Comparison of ENCODE assay signal across 28 cellular contexts in genomic region chr20:56949318-56949717, GRCh38.
DNase-seq lines count a peak whose midpoint lies in the region; ATAC-seq and TF ChIP-seq lines count a peak whose summit lies in the region.
"Had no signal": no experiment of that assay in that cellular context is flagged by ENCODE, and none has a peak within 500 bp of the region (broad histone marks: within the 10 kb centered on the region; RNA-seq: fewer than 3 reads in every experiment).

No MANE protein-coding gene starts in this region.

- H2BK120ac ChIP-seq in IMR-90 (ENCODE audit: low read depth, low read length): no peak overlapping the region

- H3K9me1 ChIP-seq in IMR-90 (ENCODE audit: insufficient read depth, low read length): no peaks in the 10 kb centered on the region

- peaks cover 2% of the 10 kb centered on the region; the same call in 1 of the 2 replicates for H3K27me3 ChIP-seq in IMR-90 (ENCODE audit: control insufficient read depth, insufficient read depth, low read length)
- H3K27me3 ChIP-seq: upper lobe of left lung had no signal

- TF ChIP-seq CTCF in GM12865 (IDR thresholded peaks at IDR 0.05; ENCODE audit: insufficient read depth, low read depth, low read length, missing control alignments): no peak
- TF ChIP-seq CTCF in IMR-90 (conservative IDR thresholded peaks at IDR 0.05; ENCODE audit: low read depth, low read length): no peak

- H2AFZ ChIP-seq in IMR-90 (replicated peaks; ENCODE audit: low read length, poor library complexity): peak overlapping the region; percentile 33
- H2AFZ ChIP-seq: neural progenitor cell, parathyroid adenoma had no signal

- H4K5ac ChIP-seq in IMR-90 (ENCODE audit: low read depth, low read length): no peak overlapping the region

- TF ChIP-seq POLR2A in IMR-90 (IDR thresholded peaks at IDR 0.05; ENCODE audit: low read depth, low read length): no peak

- H4K20me1 ChIP-seq in IMR-90 (ENCODE audit: insufficient read depth, low read length): no peaks in the 10 kb centered on the region

- no peak overlapping the region for H2AK5ac ChIP-seq in IMR-90 (ENCODE audit: low read depth, low read length)

- WGBS in IMR-90 (ENCODE audit: extremely low coverage in 2 of 2, insufficient read length in 1 of 2), 2 experiments: 80% methylated on average over 1 of the region's 6 CpGs; no CpG with 5 or more reads in 1 of the 2 experiments

- TF ChIP-seq RAD21 in IMR-90 (IDR thresholded peaks at IDR 0.05; ENCODE audit: low read length): no peak

- POLR2A ChIA-PET in IMR-90 (lab: Charles Lee; ENCODE audit: unreplicated experiment): interaction anchor here (0.5 kb wide), 1 partner anchor 12 kb away, joined by 5 read pairs; no protein-coding TSS in a partner anchor

- H3K36me3 ChIP-seq in IMR-90 (ENCODE audit: control insufficient read depth, insufficient read depth, low read length): no peaks in the 10 kb centered on the region
- H3K36me3 ChIP-seq: heart left ventricle, neural progenitor cell, spleen, upper lobe of left lung had no signal

- no peak overlapping the region for H3K9ac ChIP-seq in IMR-90 (ENCODE audit: low read depth, low read length)
- H3K9ac ChIP-seq: neural progenitor cell, parathyroid adenoma, SK-N-SH had no signal

- BruUV-seq in IMR-90 (replicated peaks; lab: Mats Ljungman, UMichigan): no TSS peak

- no peak overlapping the region for H2BK15ac ChIP-seq in IMR-90 (ENCODE audit: low read depth, low read length)

- CTCF ChIA-PET in IMR-90 (lab: Yijun Ruan, JAX): no interaction called here

- no peak overlapping the region for H2AK9ac ChIP-seq in IMR-90 (replicated peaks; ENCODE audit: low read depth, low read length, poor library complexity)

- no peak overlapping the region for H4K91ac ChIP-seq in IMR-90 (ENCODE audit: insufficient read depth, low read depth, low read length)

- H2BK20ac ChIP-seq in IMR-90 (ENCODE audit: low read depth, low read length): no peak overlapping the region

- dilution Hi-C loops in IMR-90 (cut with HindIII; ENCODE audit: low sequenced_read_pairs, unreplicated experiment): no loop called here

- no peaks in the 10 kb centered on the region for H3K9me3 ChIP-seq in IMR-90 (ENCODE audit: control insufficient read depth, insufficient read depth, low read length)
- H3K9me3 ChIP-seq: heart left ventricle, SK-N-SH, spleen, upper lobe of left lung had no signal

- no peak overlapping the region for H3K27ac ChIP-seq in IMR-90 (ENCODE audit: insufficient read depth, low read length)
- H3K27ac ChIP-seq: coronary artery, heart left ventricle, neural progenitor cell, parathyroid adenoma, spleen, upper lobe of left lung had no signal

- no peak overlapping the region for H3K23ac ChIP-seq in IMR-90 (ENCODE audit: low read depth, low read length)

- no peak for ATAC-seq in IMR-90 (ENCODE audit: low read depth)
- no peak for ATAC-seq in GM19455 (IDR thresholded peaks at IDR 0.05; ENCODE audit: unreplicated experiment)
- ATAC-seq in GM18498 (IDR thresholded peaks at IDR 0.05; ENCODE audit: unreplicated experiment): no peak
- ATAC-seq: activated CD4-positive, alpha-beta T cell treated with anti-CD3 and anti-CD28 coated beads for 36 hours; heart left ventricle; left cardiac atrium; right cardiac atrium had no signal

- no peak overlapping the region for H3K4me2 ChIP-seq in IMR-90 (ENCODE audit: low read depth, low read length)
- H3K4me2 ChIP-seq: neural progenitor cell, SK-N-SH had no signal

- intact Hi-C loops in IMR-90 (cut with micrococcal nuclease): no loop called here

- no peaks in the 10 kb centered on the region for H3K4me1 ChIP-seq in IMR-90 (ENCODE audit: control insufficient read depth, insufficient read depth, low read length)
- H3K4me1 ChIP-seq: heart left ventricle, neural progenitor cell, parathyroid adenoma, spleen, upper lobe of left lung had no signal

- H3K56ac ChIP-seq in IMR-90 (ENCODE audit: extremely low read depth, insufficient read depth, low read length): no peak overlapping the region

- no peak overlapping the region for H3K14ac ChIP-seq in IMR-90 (replicated peaks; ENCODE audit: low read depth, low read length)

- H3K4ac ChIP-seq in IMR-90 (ENCODE audit: low read depth, low read length): no peak overlapping the region

- in situ Hi-C loops in IMR-90 (cut with MboI; ENCODE audit: low sequenced_read_pairs): no loop called here
- in situ Hi-C loops in SK-MEL-5 (cut with HindIII; ENCODE audit: low pct_unique_long_range_greater_than_20kb, low sequenced_read_pairs): no loop called here

- H4K8ac ChIP-seq in IMR-90 (ENCODE audit: low read depth in 2 of 2, low read length in 2 of 2): no peak overlapping the region

- no peak overlapping the region for H3K4me3 ChIP-seq in GM12865 (ENCODE audit: low read depth, low read length)
- no peak overlapping the region for H3K4me3 ChIP-seq in IMR-90 (ENCODE audit: insufficient read depth, low read depth, low read length)
- H3K4me3 ChIP-seq: coronary artery, heart left ventricle, neural progenitor cell, spleen, upper lobe of left lung had no signal

- no peak overlapping the region for H3K18ac ChIP-seq in IMR-90 (ENCODE audit: low read depth, low read length)

- no peaks in the 10 kb centered on the region for H3K79me1 ChIP-seq in IMR-90 (ENCODE audit: low read depth in 1 of 2, low read length in 2 of 2)

- DNase-seq in GM12865 (ENCODE audit: low read depth) (peak; percentile 4), IMR-90 (no peak), SK-MEL-5 (ENCODE audit: low read depth, low spot score) (peak; percentile 28), left kidney (ENCODE audit: low read depth, low spot score) (peak; percentile 27), putamen (ENCODE audit: low spot score) (no peak), DMS53 treated with DMSO at 0.1 percent for 48 hours (lab: John Stamatoyannopoulos, UW; ENCODE audit: unreplicated experiment) (no peak)
- DNase-seq: activated CD4-positive, alpha-beta T cell treated with anti-CD3 and anti-CD28 coated beads for 36 hours; activated gamma-delta T cell treated with Interleukin-2 at 50 U/mL for 16 hours; activated T-cell treated with anti-CD3 and anti-CD28 coated beads, Interleukin-2, amount 50 U/mL, for 1 hour; CD4-positive, CD25-positive, alpha-beta regulatory T cell; effector memory CD4-positive, alpha-beta T cell; erythroblast; heart left ventricle; HFFc6; left cardiac atrium; NCI-H1048; NCI-H1694 treated with DMSO at 0.1 percent for 48 hours; right cardiac atrium; SK-N-SH; spleen; substantia nigra; T-helper 2 cell; upper lobe of left lung had no signal

- no peak overlapping the region for H2BK5ac ChIP-seq in IMR-90 (ENCODE audit: low read depth, low read length, poor library complexity, severe bottlenecking)

TF ChIP-seq in IMR-90, 13 proteins besides CTCF, POLR2A, EP300 and RAD21:
- no peak for TF ChIP-seq CHD1 (IDR thresholded peaks at IDR 0.05; ENCODE audit: low read depth, low read length)
- TF ChIP-seq MXI1 (IDR thresholded peaks at IDR 0.05; ENCODE audit: borderline replicate concordance, low read depth, low read length): no peak
- no peak for TF ChIP-seq FOS (IDR thresholded peaks at IDR 0.05; ENCODE audit: low read depth, low read length)
- TF ChIP-seq SMC3 (IDR thresholded peaks at IDR 0.05; ENCODE audit: low read depth, low read length): no peak
- TF ChIP-seq MAZ (IDR thresholded peaks at IDR 0.05; ENCODE audit: borderline replicate concordance, low read depth, low read length): no peak
- no peak for TF ChIP-seq ELK1 (IDR thresholded peaks at IDR 0.05; ENCODE audit: borderline replicate concordance, low read depth, low read length)
- no peak for TF ChIP-seq CEBPB (IDR thresholded peaks at IDR 0.05; ENCODE audit: low read depth, low read length)
- TF ChIP-seq RCOR1 (IDR thresholded peaks at IDR 0.05; ENCODE audit: insufficient replicate concordance, low read length): no peak
- no peak for TF ChIP-seq NFE2L2 (IDR thresholded peaks at IDR 0.05; ENCODE audit: low read depth, low read length)
- no peak for TF ChIP-seq BHLHE40 (IDR thresholded peaks at IDR 0.05; ENCODE audit: low read depth, low read length)
- no peak for TF ChIP-seq USF2 (IDR thresholded peaks at IDR 0.05; ENCODE audit: low read depth, low read length)
- no peak for TF ChIP-seq RFX5 (IDR thresholded peaks at IDR 0.05; ENCODE audit: low read depth, low read length)
- no peak for TF ChIP-seq MAFK (IDR thresholded peaks at IDR 0.05; ENCODE audit: low read depth, low read length)

Comparison
In these comparisons a context has a peak if more than half of its experiments do, and no peak if none do; other contexts are left out.
1. DNase-seq: peak in GM12865 (single experiment), SK-MEL-5 (single experiment) and left kidney (single experiment); none in IMR-90 (single experiment), putamen (single experiment) and DMS53 treated with DMSO at 0.1 percent for 48 hours (single experiment).